Comparison of ENCODE assay signal across 10 cellular contexts in the genomic region with DNA sequence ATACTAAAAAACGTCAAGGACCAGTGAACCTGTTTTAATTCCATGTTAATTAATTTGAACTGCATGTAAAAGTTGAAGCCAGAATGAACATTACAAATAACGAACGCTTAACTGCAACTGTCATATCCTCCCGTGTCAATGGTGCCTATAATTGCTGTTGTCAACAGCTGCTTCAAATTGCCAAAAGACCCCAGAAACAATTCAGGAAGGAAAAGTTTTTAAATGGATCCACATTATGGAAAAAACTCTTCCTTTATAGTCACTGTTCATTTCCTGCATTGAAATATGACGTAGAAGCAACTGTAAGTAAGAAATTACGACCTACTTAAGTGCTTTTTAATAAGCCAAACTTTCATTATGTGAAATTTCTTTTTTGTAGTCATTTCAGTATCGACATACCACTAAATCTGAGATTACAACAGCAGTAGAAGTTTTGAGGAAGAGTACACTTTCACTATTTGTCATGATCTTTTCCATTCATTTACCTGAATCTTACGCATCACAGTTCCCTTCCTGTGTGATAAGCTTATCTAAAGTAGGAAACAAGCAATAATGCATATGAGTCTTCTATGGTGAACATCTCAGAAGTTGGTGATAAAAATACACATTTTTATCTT. TPM values are rescaled to one million over a fixed set of nuclear protein-coding genes. Genes with fewer than 3 reads are reported as not detected.
A peak's percentile ranks its signal among the peaks of the same experiment; 100 is the strongest.
DNase-seq lines count a peak whose midpoint lies in the region; ATAC-seq and TF ChIP-seq lines count a peak whose summit lies in the region.
"Had no signal": no experiment of that assay in that cellular context is flagged by ENCODE, and none has a peak within 500 bp of the region (broad histone marks: within the 10 kb centered on the region; RNA-seq: fewer than 3 reads in every experiment).

No MANE protein-coding gene starts in this region.

- H3K27ac ChIP-seq in thyroid gland (no peak overlapping the region), osteoblast (ENCODE audit: low read depth, low read length) (no peak overlapping the region)
- H3K27ac ChIP-seq: C4-2B, VCaP had no signal

- peak; percentile 90 for ATAC-seq in GM19395 (IDR thresholded peaks at IDR 0.05; ENCODE audit: unreplicated experiment)
- ATAC-seq in HG02938 (IDR thresholded peaks at IDR 0.05; ENCODE audit: unreplicated experiment) = peak; percentile 89

- no peaks in the 10 kb centered on the region for H3K36me3 ChIP-seq in thyroid gland
- no peaks in the 10 kb centered on the region for H3K36me3 ChIP-seq in osteoblast (ENCODE audit: insufficient read depth, low read length)

- H3K4me1 ChIP-seq in thyroid gland (peaks cover 7 to 13% of the 10 kb centered on the region in 2 donors), osteoblast (ENCODE audit: insufficient read depth, low read length) (peaks cover 5% of the 10 kb centered on the region)

- TF ChIP-seq POLR2A in thyroid gland (IDR thresholded peaks at IDR 0.05) = no peak

- no peaks in the 10 kb centered on the region for H3K79me2 ChIP-seq in osteoblast (ENCODE audit: insufficient read depth, low read length)

- H3K4me2 ChIP-seq in osteoblast (ENCODE audit: insufficient read depth, low read length) = no peak overlapping the region

- intact Hi-C loops in thyroid gland (cut with DNase I) = no loop called here

- H3K9me3 ChIP-seq in thyroid gland (no peaks in the 10 kb centered on the region), osteoblast (ENCODE audit: low read depth, low read length) (no peaks in the 10 kb centered on the region)

- no peak for TF ChIP-seq CTCF in GM10266 (IDR thresholded peaks at IDR 0.05; ENCODE audit: control insufficient read depth, insufficient read depth, low read depth, missing control alignments)
- TF ChIP-seq CTCF in thyroid gland (IDR thresholded peaks at IDR 0.05) = no peak
- no peak for TF ChIP-seq CTCF in osteoblast (IDR thresholded peaks at IDR 0.05; ENCODE audit: extremely low read depth, low read depth, low read length)

- H3K27me3 ChIP-seq in thyroid gland = no peaks in the 10 kb centered on the region
- H3K27me3 ChIP-seq in osteoblast (ENCODE audit: insufficient read depth, low read length) = no peaks in the 10 kb centered on the region

- H3K4me3 ChIP-seq in thyroid gland (replicated peaks in 1 of 3) (no peak overlapping the region), osteoblast (ENCODE audit: insufficient read depth, low read length) (no peak overlapping the region)

- 73 to 77% methylated on average over 8 of the region's 8 CpGs for WGBS in thyroid gland, 2 donors

- DNase-seq in GM10266 (ENCODE audit: extremely low spot score) (peak; percentile 20), NOMO-1 treated with DMSO at 0.1 percent for 48 hours (lab: John Stamatoyannopoulos, UW; ENCODE audit: unreplicated experiment) (peak; percentile 93), T-helper 9 cell (no peak), thyroid gland (no peak), osteoblast (ENCODE audit: insufficient read length, low spot score, missing footprints) (no peak)
- no peak for DNase-seq in stimulated activated naive CD4-positive, alpha-beta T cell (lab: John Stamatoyannopoulos, UW)

- H4K20me1 ChIP-seq in osteoblast (ENCODE audit: insufficient read depth, low read length) = no peaks in the 10 kb centered on the region

- no peak overlapping the region for H2AFZ ChIP-seq in osteoblast (ENCODE audit: low read length)

RNA-seq across cellular contexts. Expression of a gene that starts 37.8 kb away (rescaled TPM):
- total RNA-seq in thyroid gland (10 to 100 TPM; 51.0 to 78.6 (median 65.7) TPM), osteoblast (9.4 and 13.4 TPM in 2 replicates)

Comparison
In these comparisons a context has a peak if more than half of its experiments do, and no peak if none do; other contexts are left out.
1. DNase-seq: peak in GM10266 (single experiment) and NOMO-1 treated with DMSO at 0.1 percent for 48 hours (single experiment); none in T-helper 9 cell (single experiment), thyroid gland (0 of 2), stimulated activated naive CD4-positive, alpha-beta T cell (0 of 6) and osteoblast (single experiment).